In the genomic region with DNA sequence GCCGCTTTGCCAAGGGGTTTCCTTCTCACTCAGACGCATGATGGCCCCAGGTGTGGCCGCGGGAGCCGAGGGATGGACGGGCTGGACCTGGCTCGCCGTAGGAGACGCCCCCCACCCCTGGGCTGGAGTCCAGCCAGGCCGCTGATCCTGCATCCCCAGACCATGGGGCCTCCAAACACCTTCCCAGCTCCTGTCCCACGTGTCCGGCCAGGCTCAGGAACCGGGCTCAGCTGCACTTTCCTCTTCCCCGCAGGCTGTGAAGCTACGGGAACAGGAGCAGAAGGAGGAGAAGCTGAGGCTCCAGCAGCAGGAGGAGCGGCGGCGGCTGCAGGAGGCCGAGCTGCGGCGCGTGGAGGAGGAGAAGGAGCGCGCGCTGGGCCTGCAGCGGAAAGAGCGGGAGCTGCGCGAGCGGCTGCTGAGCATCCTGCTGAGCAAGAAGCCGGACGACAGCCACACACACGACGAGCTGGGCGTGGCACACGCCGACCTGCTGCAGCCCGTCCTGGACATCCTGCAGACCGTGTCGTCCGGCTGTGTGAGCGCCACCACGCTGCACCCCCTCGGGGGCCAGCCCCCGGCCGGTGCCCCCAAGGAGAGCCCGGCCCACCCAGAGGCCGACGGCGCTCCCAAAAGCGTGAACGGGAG, we compare ENCODE assay signal across 1 cellular context.
TF ChIP-seq lines count a peak whose summit lies in the region.

No MANE protein-coding gene starts in this region.

TF ChIP-seq in GM12878, 131 proteins besides CTCF, POLR2A, EP300 and RAD21:
- no peak for TF ChIP-seq PAX5 (IDR thresholded peaks at IDR 0.05; ENCODE audit: borderline replicate concordance, low read depth, low read length)
- TF ChIP-seq ZNF384 (IDR thresholded peaks at IDR 0.05; ENCODE audit: borderline replicate concordance, low read depth, low read length) = no peak
- no peak for TF ChIP-seq RFX5 (IDR thresholded peaks at IDR 0.05; ENCODE audit: low read depth, low read length)
- TF ChIP-seq, protein P1, sequence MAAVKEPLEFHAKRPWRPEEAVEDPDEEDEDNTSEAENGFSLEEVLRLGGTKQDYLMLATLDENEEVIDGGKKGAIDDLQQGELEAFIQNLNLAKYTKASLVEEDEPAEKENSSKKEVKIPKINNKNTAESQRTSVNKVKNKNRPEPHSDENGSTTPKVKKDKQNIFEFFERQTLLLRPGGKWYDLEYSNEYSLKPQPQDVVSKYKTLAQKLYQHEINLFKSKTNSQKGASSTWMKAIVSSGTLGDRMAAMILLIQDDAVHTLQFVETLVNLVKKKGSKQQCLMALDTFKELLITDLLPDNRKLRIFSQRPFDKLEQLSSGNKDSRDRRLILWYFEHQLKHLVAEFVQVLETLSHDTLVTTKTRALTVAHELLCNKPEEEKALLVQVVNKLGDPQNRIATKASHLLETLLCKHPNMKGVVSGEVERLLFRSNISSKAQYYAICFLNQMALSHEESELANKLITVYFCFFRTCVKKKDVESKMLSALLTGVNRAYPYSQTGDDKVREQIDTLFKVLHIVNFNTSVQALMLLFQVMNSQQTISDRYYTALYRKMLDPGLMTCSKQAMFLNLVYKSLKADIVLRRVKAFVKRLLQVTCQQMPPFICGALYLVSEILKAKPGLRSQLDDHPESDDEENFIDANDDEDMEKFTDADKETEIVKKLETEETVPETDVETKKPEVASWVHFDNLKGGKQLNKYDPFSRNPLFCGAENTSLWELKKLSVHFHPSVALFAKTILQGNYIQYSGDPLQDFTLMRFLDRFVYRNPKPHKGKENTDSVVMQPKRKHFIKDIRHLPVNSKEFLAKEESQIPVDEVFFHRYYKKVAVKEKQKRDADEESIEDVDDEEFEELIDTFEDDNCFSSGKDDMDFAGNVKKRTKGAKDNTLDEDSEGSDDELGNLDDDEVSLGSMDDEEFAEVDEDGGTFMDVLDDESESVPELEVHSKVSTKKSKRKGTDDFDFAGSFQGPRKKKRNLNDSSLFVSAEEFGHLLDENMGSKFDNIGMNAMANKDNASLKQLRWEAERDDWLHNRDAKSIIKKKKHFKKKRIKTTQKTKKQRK (IDR thresholded peaks at IDR 0.05; ENCODE audit: low read depth, low read length) = no peak
- TF ChIP-seq NFXL1 (IDR thresholded peaks at IDR 0.05; ENCODE audit: borderline replicate concordance) = no peak
- TF ChIP-seq HDAC6 (IDR thresholded peaks at IDR 0.05; ENCODE audit: unreplicated experiment) = no peak
- no peak for TF ChIP-seq KDM1A (IDR thresholded peaks at IDR 0.05; ENCODE audit: borderline replicate concordance)
- no peak for TF ChIP-seq CEBPB (IDR thresholded peaks at IDR 0.05; ENCODE audit: borderline replicate concordance in 1 of 2, low read depth in 2 of 2, low read length in 2 of 2)
- no peak for TF ChIP-seq ZNF207 (IDR thresholded peaks at IDR 0.05; ENCODE audit: borderline replicate concordance)
- no peak for TF ChIP-seq MEF2A (IDR thresholded peaks at IDR 0.05; ENCODE audit: insufficient read depth, low read depth, low read length)
- TF ChIP-seq SIX5 (IDR thresholded peaks at IDR 0.05; ENCODE audit: low read depth, low read length, severe bottlenecking) = no peak
- TF ChIP-seq ZNF622 (IDR thresholded peaks at IDR 0.05) = no peak
- TF ChIP-seq POLR2AphosphoS5 (IDR thresholded peaks at IDR 0.05; ENCODE audit: low read length) = no peak
- no peak for TF ChIP-seq EZH2 (IDR thresholded peaks at IDR 0.05; ENCODE audit: borderline replicate concordance, control insufficient read depth, low read depth, low read length)
- TF ChIP-seq, protein P2, sequence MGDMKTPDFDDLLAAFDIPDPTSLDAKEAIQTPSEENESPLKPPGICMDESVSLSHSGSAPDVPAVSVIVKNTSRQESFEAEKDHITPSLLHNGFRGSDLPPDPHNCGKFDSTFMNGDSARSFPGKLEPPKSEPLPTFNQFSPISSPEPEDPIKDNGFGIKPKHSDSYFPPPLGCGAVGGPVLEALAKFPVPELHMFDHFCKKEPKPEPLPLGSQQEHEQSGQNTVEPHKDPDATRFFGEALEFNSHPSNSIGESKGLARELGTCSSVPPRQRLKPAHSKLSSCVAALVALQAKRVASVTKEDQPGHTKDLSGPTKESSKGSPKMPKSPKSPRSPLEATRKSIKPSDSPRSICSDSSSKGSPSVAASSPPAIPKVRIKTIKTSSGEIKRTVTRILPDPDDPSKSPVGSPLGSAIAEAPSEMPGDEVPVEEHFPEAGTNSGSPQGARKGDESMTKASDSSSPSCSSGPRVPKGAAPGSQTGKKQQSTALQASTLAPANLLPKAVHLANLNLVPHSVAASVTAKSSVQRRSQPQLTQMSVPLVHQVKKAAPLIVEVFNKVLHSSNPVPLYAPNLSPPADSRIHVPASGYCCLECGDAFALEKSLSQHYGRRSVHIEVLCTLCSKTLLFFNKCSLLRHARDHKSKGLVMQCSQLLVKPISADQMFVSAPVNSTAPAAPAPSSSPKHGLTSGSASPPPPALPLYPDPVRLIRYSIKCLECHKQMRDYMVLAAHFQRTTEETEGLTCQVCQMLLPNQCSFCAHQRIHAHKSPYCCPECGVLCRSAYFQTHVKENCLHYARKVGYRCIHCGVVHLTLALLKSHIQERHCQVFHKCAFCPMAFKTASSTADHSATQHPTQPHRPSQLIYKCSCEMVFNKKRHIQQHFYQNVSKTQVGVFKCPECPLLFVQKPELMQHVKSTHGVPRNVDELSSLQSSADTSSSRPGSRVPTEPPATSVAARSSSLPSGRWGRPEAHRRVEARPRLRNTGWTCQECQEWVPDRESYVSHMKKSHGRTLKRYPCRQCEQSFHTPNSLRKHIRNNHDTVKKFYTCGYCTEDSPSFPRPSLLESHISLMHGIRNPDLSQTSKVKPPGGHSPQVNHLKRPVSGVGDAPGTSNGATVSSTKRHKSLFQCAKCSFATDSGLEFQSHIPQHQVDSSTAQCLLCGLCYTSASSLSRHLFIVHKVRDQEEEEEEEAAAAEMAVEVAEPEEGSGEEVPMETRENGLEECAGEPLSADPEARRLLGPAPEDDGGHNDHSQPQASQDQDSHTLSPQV (IDR thresholded peaks at IDR 0.05) = no peak
- TF ChIP-seq, protein P3, sequence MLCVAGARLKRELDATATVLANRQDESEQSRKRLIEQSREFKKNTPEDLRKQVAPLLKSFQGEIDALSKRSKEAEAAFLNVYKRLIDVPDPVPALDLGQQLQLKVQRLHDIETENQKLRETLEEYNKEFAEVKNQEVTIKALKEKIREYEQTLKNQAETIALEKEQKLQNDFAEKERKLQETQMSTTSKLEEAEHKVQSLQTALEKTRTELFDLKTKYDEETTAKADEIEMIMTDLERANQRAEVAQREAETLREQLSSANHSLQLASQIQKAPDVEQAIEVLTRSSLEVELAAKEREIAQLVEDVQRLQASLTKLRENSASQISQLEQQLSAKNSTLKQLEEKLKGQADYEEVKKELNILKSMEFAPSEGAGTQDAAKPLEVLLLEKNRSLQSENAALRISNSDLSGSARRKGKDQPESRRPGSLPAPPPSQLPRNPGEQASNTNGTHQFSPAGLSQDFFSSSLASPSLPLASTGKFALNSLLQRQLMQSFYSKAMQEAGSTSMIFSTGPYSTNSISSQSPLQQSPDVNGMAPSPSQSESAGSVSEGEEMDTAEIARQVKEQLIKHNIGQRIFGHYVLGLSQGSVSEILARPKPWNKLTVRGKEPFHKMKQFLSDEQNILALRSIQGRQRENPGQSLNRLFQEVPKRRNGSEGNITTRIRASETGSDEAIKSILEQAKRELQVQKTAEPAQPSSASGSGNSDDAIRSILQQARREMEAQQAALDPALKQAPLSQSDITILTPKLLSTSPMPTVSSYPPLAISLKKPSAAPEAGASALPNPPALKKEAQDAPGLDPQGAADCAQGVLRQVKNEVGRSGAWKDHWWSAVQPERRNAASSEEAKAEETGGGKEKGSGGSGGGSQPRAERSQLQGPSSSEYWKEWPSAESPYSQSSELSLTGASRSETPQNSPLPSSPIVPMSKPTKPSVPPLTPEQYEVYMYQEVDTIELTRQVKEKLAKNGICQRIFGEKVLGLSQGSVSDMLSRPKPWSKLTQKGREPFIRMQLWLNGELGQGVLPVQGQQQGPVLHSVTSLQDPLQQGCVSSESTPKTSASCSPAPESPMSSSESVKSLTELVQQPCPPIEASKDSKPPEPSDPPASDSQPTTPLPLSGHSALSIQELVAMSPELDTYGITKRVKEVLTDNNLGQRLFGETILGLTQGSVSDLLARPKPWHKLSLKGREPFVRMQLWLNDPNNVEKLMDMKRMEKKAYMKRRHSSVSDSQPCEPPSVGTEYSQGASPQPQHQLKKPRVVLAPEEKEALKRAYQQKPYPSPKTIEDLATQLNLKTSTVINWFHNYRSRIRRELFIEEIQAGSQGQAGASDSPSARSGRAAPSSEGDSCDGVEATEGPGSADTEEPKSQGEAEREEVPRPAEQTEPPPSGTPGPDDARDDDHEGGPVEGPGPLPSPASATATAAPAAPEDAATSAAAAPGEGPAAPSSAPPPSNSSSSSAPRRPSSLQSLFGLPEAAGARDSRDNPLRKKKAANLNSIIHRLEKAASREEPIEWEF (IDR thresholded peaks at IDR 0.05; ENCODE audit: insufficient replicate concordance, low read depth, low read length) = no peak
- TF ChIP-seq, protein P4, sequence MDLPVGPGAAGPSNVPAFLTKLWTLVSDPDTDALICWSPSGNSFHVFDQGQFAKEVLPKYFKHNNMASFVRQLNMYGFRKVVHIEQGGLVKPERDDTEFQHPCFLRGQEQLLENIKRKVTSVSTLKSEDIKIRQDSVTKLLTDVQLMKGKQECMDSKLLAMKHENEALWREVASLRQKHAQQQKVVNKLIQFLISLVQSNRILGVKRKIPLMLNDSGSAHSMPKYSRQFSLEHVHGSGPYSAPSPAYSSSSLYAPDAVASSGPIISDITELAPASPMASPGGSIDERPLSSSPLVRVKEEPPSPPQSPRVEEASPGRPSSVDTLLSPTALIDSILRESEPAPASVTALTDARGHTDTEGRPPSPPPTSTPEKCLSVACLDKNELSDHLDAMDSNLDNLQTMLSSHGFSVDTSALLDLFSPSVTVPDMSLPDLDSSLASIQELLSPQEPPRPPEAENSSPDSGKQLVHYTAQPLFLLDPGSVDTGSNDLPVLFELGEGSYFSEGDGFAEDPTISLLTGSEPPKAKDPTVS (IDR thresholded peaks at IDR 0.05; ENCODE audit: low read depth, low read length) = no peak
- TF ChIP-seq GATAD2B (conservative IDR thresholded peaks at IDR 0.05; ENCODE audit: low read depth) = no peak
- no peak for TF ChIP-seq TCF12 (IDR thresholded peaks at IDR 0.05; ENCODE audit: low read depth, low read length)
